In genomic region chr7:114818501-114818900, GRCh38 we compare ENCODE assay signal across 14 cellular contexts.
A peak's percentile ranks its signal among the peaks of the same experiment; 100 is the strongest.
DNase-seq lines count a peak whose midpoint lies in the region; ATAC-seq and TF ChIP-seq lines count a peak whose summit lies in the region.
"Had no signal": no experiment of that assay in that cellular context is flagged by ENCODE, and none has a peak within 500 bp of the region (broad histone marks: within the 10 kb centered on the region; RNA-seq: fewer than 3 reads in every experiment).

No MANE protein-coding gene starts in this region.

- peak overlapping the region; percentile 4 for H3K27ac Mint-ChIP-seq in activated CD4-positive, alpha-beta memory T cell treated with anti-CD3 and anti-CD28 coated beads for 36 hours
- H3K27ac Mint-ChIP-seq in activated CD4-positive, alpha-beta memory T cell treated with anti-CD3 and anti-CD28 coated beads, Interleukin-2, amount 10 ng/mL, durations not matched to agents 7 days and 5 days = no peak overlapping the region

- H3K9ac ChIP-seq in rectal smooth muscle tissue (ENCODE audit: low read length) = no peak overlapping the region

- no peaks in the 10 kb centered on the region for H3K36me3 ChIP-seq in rectal smooth muscle tissue (ENCODE audit: control insufficient read depth, insufficient read depth, low read length)
- H3K36me3 ChIP-seq: suprapubic skin had no signal

- peaks cover 13% of the 10 kb centered on the region for H3K4me1 ChIP-seq in rectal smooth muscle tissue (ENCODE audit: control insufficient read depth, insufficient read depth, low read length)

- CTCF ChIA-PET in activated CD4-positive, alpha-beta memory T cell treated with anti-CD3 and anti-CD28 coated beads for 36 hours (lab: Charles Lee) = no interaction called here
- CTCF ChIA-PET in activated CD4-positive, alpha-beta memory T cell treated with anti-CD3 and anti-CD28 coated beads, Interleukin-2, amount 10 ng/mL, durations not matched to agents 7 days and 5 days (lab: Charles Lee) = no interaction called here

- H3K9me3 Mint-ChIP-seq in activated CD4-positive, alpha-beta memory T cell treated with anti-CD3 and anti-CD28 coated beads for 36 hours = no peaks in the 10 kb centered on the region
- peaks cover 7% of the 10 kb centered on the region for H3K9me3 Mint-ChIP-seq in activated CD4-positive, alpha-beta memory T cell treated with anti-CD3 and anti-CD28 coated beads, Interleukin-2, amount 10 ng/mL, durations not matched to agents 7 days and 5 days
- H3K9me3 Mint-ChIP-seq: neural crest cell had no signal

- ATAC-seq in GM19023 (IDR thresholded peaks at IDR 0.05; ENCODE audit: unreplicated experiment) = no peak

- peaks cover 37% of the 10 kb centered on the region for H3K4me1 Mint-ChIP-seq in activated CD4-positive, alpha-beta memory T cell treated with anti-CD3 and anti-CD28 coated beads for 36 hours (ENCODE audit: low read depth)
- peaks cover 19% of the 10 kb centered on the region for H3K4me1 Mint-ChIP-seq in activated CD4-positive, alpha-beta memory T cell treated with anti-CD3 and anti-CD28 coated beads, Interleukin-2, amount 10 ng/mL, durations not matched to agents 7 days and 5 days
- H3K4me1 Mint-ChIP-seq: neural crest cell had no signal

- peak overlapping the region; percentile 21 for H3K27ac ChIP-seq in rectal smooth muscle tissue (ENCODE audit: low read depth, low read length)
- H3K27ac ChIP-seq: suprapubic skin had no signal

- POLR2A ChIA-PET in activated CD4-positive, alpha-beta memory T cell treated with anti-CD3 and anti-CD28 coated beads for 36 hours (lab: Charles Lee) = interaction anchor here (1.0 kb wide), 2 partner anchors 15 to 19 kb away, joined by 4 to 5 read pairs; no protein-coding TSS in a partner anchor
- POLR2A ChIA-PET in activated CD4-positive, alpha-beta memory T cell treated with anti-CD3 and anti-CD28 coated beads, Interleukin-2, amount 10 ng/mL, durations not matched to agents 7 days and 5 days (lab: Charles Lee) = no interaction called here

- peaks cover 2% of the 10 kb centered on the region for H3K36me3 Mint-ChIP-seq in activated CD4-positive, alpha-beta memory T cell treated with anti-CD3 and anti-CD28 coated beads for 36 hours
- H3K36me3 Mint-ChIP-seq in activated CD4-positive, alpha-beta memory T cell treated with anti-CD3 and anti-CD28 coated beads, Interleukin-2, amount 10 ng/mL, durations not matched to agents 7 days and 5 days (ENCODE audit: low read depth) = peaks cover 4% of the 10 kb centered on the region

- H3K4me3 ChIP-seq in choroid plexus epithelial cell (ENCODE audit: low read depth, low read length) (no peak overlapping the region), rectal smooth muscle tissue (ENCODE audit: low read length) (no peak overlapping the region)
- H3K4me3 ChIP-seq: suprapubic skin had no signal

- H3K4me3 Mint-ChIP-seq in activated CD4-positive, alpha-beta memory T cell treated with anti-CD3 and anti-CD28 coated beads for 36 hours = no peak overlapping the region
- no peak overlapping the region for H3K4me3 Mint-ChIP-seq in activated CD4-positive, alpha-beta memory T cell treated with anti-CD3 and anti-CD28 coated beads, Interleukin-2, amount 10 ng/mL, durations not matched to agents 7 days and 5 days
- H3K4me3 Mint-ChIP-seq: neural crest cell had no signal

- peak; percentile 32 for DNase-seq in activated CD4-positive, alpha-beta memory T cell treated with anti-CD3 and anti-CD28 coated beads for 36 hours
- no peak for DNase-seq in activated CD4-positive, alpha-beta memory T cell treated with anti-CD3 and anti-CD28 coated beads, Interleukin-2, amount 10 ng/mL, durations not matched to agents 7 days and 5 days
- DNase-seq in HT1080 (ENCODE audit: low read depth) (peak; percentile 79), choroid plexus epithelial cell (ENCODE audit: low read depth) (peak; percentile 70), NCI-H1105 (lab: John Stamatoyannopoulos, UW) (no peak), NCI-H1694 (lab: John Stamatoyannopoulos, UW) (no peak)
- DNase-seq: activated gamma-delta T cell; effector CD8-positive, alpha-beta T cell; NCI-H1436 treated with DMSO at 0.1 percent for 48 hours; T1000 had no signal

- H3K27me3 Mint-ChIP-seq in activated CD4-positive, alpha-beta memory T cell treated with anti-CD3 and anti-CD28 coated beads for 36 hours = no peaks in the 10 kb centered on the region
- no peaks in the 10 kb centered on the region for H3K27me3 Mint-ChIP-seq in activated CD4-positive, alpha-beta memory T cell treated with anti-CD3 and anti-CD28 coated beads, Interleukin-2, amount 10 ng/mL, durations not matched to agents 7 days and 5 days

- intact Hi-C loops in activated CD4-positive, alpha-beta memory T cell treated with anti-CD3 and anti-CD28 coated beads for 36 hours (cut with micrococcal nuclease) = loop anchor here (1.0 kb wide), 2 partner anchors 15 to 16 kb away; no protein-coding TSS in a partner anchor

- no peak for TF ChIP-seq CTCF in choroid plexus epithelial cell (conservative IDR thresholded peaks at IDR 0.05; ENCODE audit: low read depth, low read length)

- H3K27me3 ChIP-seq in rectal smooth muscle tissue (ENCODE audit: control insufficient read depth, insufficient read depth, low read length) = no peaks in the 10 kb centered on the region
- H3K27me3 ChIP-seq: suprapubic skin had no signal

Comparison
In these comparisons a context has a peak if more than half of its experiments do, and no peak if none do; other contexts are left out.
1. DNase-seq: peak in activated CD4-positive, alpha-beta memory T cell treated with anti-CD3 and anti-CD28 coated beads for 36 hours (single experiment), HT1080 (single experiment) and choroid plexus epithelial cell (single experiment); none in activated CD4-positive, alpha-beta memory T cell treated with anti-CD3 and anti-CD28 coated beads, Interleukin-2, amount 10 ng/mL, durations not matched to agents 7 days and 5 days (single experiment), NCI-H1105 (single experiment) and NCI-H1694 (single experiment).